ENCODE assay signal across 1 cellular context in genomic region chr22:43956383-43956782, GRCh38.
A peak's percentile ranks its signal among the peaks of the same experiment; 100 is the strongest.
TF ChIP-seq lines count a peak whose summit lies in the region.

No MANE protein-coding gene starts in this region.

TF ChIP-seq in GM12878, 131 proteins besides CTCF, POLR2A, EP300 and RAD21:
- TF ChIP-seq, protein P1, sequence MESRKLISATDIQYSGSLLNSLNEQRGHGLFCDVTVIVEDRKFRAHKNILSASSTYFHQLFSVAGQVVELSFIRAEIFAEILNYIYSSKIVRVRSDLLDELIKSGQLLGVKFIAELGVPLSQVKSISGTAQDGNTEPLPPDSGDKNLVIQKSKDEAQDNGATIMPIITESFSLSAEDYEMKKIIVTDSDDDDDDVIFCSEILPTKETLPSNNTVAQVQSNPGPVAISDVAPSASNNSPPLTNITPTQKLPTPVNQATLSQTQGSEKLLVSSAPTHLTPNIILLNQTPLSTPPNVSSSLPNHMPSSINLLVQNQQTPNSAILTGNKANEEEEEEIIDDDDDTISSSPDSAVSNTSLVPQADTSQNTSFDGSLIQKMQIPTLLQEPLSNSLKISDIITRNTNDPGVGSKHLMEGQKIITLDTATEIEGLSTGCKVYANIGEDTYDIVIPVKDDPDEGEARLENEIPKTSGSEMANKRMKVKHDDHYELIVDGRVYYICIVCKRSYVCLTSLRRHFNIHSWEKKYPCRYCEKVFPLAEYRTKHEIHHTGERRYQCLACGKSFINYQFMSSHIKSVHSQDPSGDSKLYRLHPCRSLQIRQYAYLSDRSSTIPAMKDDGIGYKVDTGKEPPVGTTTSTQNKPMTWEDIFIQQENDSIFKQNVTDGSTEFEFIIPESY (IDR thresholded peaks at IDR 0.05), result no peak
- TF ChIP-seq, protein P2, sequence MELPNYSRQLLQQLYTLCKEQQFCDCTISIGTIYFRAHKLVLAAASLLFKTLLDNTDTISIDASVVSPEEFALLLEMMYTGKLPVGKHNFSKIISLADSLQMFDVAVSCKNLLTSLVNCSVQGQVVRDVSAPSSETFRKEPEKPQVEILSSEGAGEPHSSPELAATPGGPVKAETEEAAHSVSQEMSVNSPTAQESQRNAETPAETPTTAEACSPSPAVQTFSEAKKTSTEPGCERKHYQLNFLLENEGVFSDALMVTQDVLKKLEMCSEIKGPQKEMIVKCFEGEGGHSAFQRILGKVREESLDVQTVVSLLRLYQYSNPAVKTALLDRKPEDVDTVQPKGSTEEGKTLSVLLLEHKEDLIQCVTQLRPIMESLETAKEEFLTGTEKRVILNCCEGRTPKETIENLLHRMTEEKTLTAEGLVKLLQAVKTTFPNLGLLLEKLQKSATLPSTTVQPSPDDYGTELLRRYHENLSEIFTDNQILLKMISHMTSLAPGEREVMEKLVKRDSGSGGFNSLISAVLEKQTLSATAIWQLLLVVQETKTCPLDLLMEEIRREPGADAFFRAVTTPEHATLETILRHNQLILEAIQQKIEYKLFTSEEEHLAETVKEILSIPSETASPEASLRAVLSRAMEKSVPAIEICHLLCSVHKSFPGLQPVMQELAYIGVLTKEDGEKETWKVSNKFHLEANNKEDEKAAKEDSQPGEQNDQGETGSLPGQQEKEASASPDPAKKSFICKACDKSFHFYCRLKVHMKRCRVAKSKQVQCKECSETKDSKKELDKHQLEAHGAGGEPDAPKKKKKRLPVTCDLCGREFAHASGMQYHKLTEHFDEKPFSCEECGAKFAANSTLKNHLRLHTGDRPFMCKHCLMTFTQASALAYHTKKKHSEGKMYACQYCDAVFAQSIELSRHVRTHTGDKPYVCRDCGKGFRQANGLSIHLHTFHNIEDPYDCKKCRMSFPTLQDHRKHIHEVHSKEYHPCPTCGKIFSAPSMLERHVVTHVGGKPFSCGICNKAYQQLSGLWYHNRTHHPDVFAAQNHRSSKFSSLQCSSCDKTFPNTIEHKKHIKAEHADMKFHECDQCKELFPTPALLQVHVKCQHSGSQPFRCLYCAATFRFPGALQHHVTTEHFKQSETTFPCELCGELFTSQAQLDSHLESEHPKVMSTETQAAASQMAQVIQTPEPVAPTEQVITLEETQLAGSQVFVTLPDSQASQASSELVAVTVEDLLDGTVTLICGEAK (IDR thresholded peaks at IDR 0.05; ENCODE audit: borderline replicate concordance), result 0 out of 2 replicates have a peak, but pooled peaks have one; percentile 35
- TF ChIP-seq KLF5 (IDR thresholded peaks at IDR 0.05; ENCODE audit: partially characterized antibody), result no peak
- TF ChIP-seq RBBP5 (conservative IDR thresholded peaks at IDR 0.05), result no peak
- TF ChIP-seq FOXM1 (IDR thresholded peaks at IDR 0.05; ENCODE audit: low read depth, low read length), result no peak
- TF ChIP-seq MLLT1 (IDR thresholded peaks at IDR 0.05), result peak; percentile 96
- TF ChIP-seq, protein P3, sequence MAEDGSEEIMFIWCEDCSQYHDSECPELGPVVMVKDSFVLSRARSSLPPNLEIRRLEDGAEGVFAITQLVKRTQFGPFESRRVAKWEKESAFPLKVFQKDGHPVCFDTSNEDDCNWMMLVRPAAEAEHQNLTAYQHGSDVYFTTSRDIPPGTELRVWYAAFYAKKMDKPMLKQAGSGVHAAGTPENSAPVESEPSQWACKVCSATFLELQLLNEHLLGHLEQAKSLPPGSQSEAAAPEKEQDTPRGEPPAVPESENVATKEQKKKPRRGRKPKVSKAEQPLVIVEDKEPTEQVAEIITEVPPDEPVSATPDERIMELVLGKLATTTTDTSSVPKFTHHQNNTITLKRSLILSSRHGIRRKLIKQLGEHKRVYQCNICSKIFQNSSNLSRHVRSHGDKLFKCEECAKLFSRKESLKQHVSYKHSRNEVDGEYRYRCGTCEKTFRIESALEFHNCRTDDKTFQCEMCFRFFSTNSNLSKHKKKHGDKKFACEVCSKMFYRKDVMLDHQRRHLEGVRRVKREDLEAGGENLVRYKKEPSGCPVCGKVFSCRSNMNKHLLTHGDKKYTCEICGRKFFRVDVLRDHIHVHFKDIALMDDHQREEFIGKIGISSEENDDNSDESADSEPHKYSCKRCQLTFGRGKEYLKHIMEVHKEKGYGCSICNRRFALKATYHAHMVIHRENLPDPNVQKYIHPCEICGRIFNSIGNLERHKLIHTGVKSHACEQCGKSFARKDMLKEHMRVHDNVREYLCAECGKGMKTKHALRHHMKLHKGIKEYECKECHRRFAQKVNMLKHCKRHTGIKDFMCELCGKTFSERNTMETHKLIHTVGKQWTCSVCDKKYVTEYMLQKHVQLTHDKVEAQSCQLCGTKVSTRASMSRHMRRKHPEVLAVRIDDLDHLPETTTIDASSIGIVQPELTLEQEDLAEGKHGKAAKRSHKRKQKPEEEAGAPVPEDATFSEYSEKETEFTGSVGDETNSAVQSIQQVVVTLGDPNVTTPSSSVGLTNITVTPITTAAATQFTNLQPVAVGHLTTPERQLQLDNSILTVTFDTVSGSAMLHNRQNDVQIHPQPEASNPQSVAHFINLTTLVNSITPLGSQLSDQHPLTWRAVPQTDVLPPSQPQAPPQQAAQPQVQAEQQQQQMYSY (CRISPR knock-in tag; IDR thresholded peaks at IDR 0.05), result no peak
- no peak for TF ChIP-seq NR2C1 (IDR thresholded peaks at IDR 0.05)
- TF ChIP-seq, protein P4, sequence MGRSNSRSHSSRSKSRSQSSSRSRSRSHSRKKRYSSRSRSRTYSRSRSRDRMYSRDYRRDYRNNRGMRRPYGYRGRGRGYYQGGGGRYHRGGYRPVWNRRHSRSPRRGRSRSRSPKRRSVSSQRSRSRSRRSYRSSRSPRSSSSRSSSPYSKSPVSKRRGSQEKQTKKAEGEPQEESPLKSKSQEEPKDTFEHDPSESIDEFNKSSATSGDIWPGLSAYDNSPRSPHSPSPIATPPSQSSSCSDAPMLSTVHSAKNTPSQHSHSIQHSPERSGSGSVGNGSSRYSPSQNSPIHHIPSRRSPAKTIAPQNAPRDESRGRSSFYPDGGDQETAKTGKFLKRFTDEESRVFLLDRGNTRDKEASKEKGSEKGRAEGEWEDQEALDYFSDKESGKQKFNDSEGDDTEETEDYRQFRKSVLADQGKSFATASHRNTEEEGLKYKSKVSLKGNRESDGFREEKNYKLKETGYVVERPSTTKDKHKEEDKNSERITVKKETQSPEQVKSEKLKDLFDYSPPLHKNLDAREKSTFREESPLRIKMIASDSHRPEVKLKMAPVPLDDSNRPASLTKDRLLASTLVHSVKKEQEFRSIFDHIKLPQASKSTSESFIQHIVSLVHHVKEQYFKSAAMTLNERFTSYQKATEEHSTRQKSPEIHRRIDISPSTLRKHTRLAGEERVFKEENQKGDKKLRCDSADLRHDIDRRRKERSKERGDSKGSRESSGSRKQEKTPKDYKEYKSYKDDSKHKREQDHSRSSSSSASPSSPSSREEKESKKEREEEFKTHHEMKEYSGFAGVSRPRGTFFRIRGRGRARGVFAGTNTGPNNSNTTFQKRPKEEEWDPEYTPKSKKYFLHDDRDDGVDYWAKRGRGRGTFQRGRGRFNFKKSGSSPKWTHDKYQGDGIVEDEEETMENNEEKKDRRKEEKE (IDR thresholded peaks at IDR 0.05), result no peak
- TF ChIP-seq, protein P5, sequence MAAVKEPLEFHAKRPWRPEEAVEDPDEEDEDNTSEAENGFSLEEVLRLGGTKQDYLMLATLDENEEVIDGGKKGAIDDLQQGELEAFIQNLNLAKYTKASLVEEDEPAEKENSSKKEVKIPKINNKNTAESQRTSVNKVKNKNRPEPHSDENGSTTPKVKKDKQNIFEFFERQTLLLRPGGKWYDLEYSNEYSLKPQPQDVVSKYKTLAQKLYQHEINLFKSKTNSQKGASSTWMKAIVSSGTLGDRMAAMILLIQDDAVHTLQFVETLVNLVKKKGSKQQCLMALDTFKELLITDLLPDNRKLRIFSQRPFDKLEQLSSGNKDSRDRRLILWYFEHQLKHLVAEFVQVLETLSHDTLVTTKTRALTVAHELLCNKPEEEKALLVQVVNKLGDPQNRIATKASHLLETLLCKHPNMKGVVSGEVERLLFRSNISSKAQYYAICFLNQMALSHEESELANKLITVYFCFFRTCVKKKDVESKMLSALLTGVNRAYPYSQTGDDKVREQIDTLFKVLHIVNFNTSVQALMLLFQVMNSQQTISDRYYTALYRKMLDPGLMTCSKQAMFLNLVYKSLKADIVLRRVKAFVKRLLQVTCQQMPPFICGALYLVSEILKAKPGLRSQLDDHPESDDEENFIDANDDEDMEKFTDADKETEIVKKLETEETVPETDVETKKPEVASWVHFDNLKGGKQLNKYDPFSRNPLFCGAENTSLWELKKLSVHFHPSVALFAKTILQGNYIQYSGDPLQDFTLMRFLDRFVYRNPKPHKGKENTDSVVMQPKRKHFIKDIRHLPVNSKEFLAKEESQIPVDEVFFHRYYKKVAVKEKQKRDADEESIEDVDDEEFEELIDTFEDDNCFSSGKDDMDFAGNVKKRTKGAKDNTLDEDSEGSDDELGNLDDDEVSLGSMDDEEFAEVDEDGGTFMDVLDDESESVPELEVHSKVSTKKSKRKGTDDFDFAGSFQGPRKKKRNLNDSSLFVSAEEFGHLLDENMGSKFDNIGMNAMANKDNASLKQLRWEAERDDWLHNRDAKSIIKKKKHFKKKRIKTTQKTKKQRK (IDR thresholded peaks at IDR 0.05; ENCODE audit: low read depth, low read length), result no peak
- TF ChIP-seq ATF2 (IDR thresholded peaks at IDR 0.05; ENCODE audit: low read length), result no peak
